9 cellular contexts compared by ENCODE assay signal in the genomic region with DNA sequence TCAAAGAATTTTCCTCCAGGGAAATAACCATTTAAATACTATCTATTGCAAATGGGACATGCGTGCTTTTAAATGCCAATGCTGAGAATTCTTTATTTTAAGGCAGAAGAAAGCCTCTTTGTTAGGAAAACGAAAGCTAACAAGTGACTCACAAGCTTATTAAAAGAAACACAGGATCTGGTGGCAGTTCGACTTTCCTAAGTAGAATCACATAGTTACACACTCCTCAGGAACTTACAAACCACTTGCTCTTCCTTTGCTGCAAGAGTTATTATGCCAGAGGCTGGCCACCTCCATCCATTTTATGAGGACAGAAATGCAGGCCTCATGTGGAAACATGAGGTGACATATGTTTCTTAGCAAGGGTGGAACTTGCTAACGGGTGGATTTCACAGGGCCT.
DNase-seq lines count a peak whose midpoint lies in the region; ATAC-seq, FAIRE-seq and TF ChIP-seq lines count a peak whose summit lies in the region.
"Had no signal": no experiment of that assay in that cellular context is flagged by ENCODE, and none has a peak within 500 bp of the region (broad histone marks: within the 10 kb centered on the region; RNA-seq: fewer than 3 reads in every experiment).

No MANE protein-coding gene starts in this region.

- no peak overlapping the region for H3K27ac ChIP-seq in iPS-20b (ENCODE audit: low read length)
- H3K27ac ChIP-seq in gastrocnemius medialis = no peak overlapping the region

- intact Hi-C loops in Right ventricle myocardium inferior (cut with DNase I) = no loop called here
- intact Hi-C loops in cardiac septum (cut with DNase I) = no loop called here
- intact Hi-C loops in gastrocnemius medialis (cut with DNase I; ENCODE audit: low total_unique reads) = no loop called here

- peaks cover 6% of the 10 kb centered on the region for H3K36me3 Mint-ChIP-seq in activated naive CD8-positive, alpha-beta T cell treated with anti-CD3 and anti-CD28 coated beads, Interleukin-2, amount 10 ng/mL, durations not matched to agents 7 days and 5 days
- no peaks in the 10 kb centered on the region for H3K36me3 Mint-ChIP-seq in WTC11

- H3K27ac Mint-ChIP-seq in activated naive CD8-positive, alpha-beta T cell treated with anti-CD3 and anti-CD28 coated beads, Interleukin-2, amount 10 ng/mL, durations not matched to agents 7 days and 5 days = peak overlapping the region; percentile 70
- H3K27ac Mint-ChIP-seq in WTC11 = no peak overlapping the region

- H3K4me3 ChIP-seq in iPS-20b (ENCODE audit: low read length) (peak overlapping the region; percentile 23; the same call in 1 of the 2 replicates), gastrocnemius medialis (no peak overlapping the region)

- no peaks in the 10 kb centered on the region for H3K9me3 ChIP-seq in iPS-20b (ENCODE audit: insufficient read depth, low read depth, low read length)
- no peaks in the 10 kb centered on the region for H3K9me3 ChIP-seq in gastrocnemius medialis

- no peak for TF ChIP-seq POLR2A in gastrocnemius medialis (IDR thresholded peaks at IDR 0.05)

- FAIRE-seq in urothelium cell line (lab: Jason Lieb, UNC) = no peak

- peak overlapping the region; percentile 14 for H3K4me3 Mint-ChIP-seq in activated naive CD8-positive, alpha-beta T cell treated with anti-CD3 and anti-CD28 coated beads, Interleukin-2, amount 10 ng/mL, durations not matched to agents 7 days and 5 days
- no peak overlapping the region for H3K4me3 Mint-ChIP-seq in WTC11

- peaks cover 3% of the 10 kb centered on the region for H3K27me3 Mint-ChIP-seq in activated naive CD8-positive, alpha-beta T cell treated with anti-CD3 and anti-CD28 coated beads, Interleukin-2, amount 10 ng/mL, durations not matched to agents 7 days and 5 days
- peaks cover 9% of the 10 kb centered on the region; the same call in 1 of the 2 replicates for H3K27me3 Mint-ChIP-seq in WTC11 (ENCODE audit: low read depth)

- TF ChIP-seq CTCF in WTC11 (IDR thresholded peaks at IDR 0.05) (no peak), gastrocnemius medialis (IDR thresholded peaks at IDR 0.05 in 4 of 5, conservative IDR thresholded peaks at IDR 0.05 in 1 of 5) (no peak)

- H3K36me3 ChIP-seq in iPS-20b (ENCODE audit: insufficient read depth, low read depth, low read length) (no peaks in the 10 kb centered on the region), gastrocnemius medialis (no peaks in the 10 kb centered on the region)

- no peak for DNase-seq in Right ventricle myocardium inferior (ENCODE audit: missing footprints)
- DNase-seq in cardiac septum (ENCODE audit: low spot score) = no peak
- no peak for DNase-seq in activated naive CD8-positive, alpha-beta T cell treated with anti-CD3 and anti-CD28 coated beads, Interleukin-2, amount 10 ng/mL, durations not matched to agents 7 days and 5 days
- peak; percentile 25 for DNase-seq in urothelium cell line (ENCODE audit: low spot score)
- no peak for DNase-seq in WTC11 (ENCODE audit: low spot score)
- DNase-seq in HuH-7.5 (ENCODE audit: low spot score) = no peak
- no peak for DNase-seq in gastrocnemius medialis
- DNase-seq: DMS79 treated with DMSO at 0.1 percent for 48 hours had no signal

- H3K4me1 Mint-ChIP-seq in activated naive CD8-positive, alpha-beta T cell treated with anti-CD3 and anti-CD28 coated beads, Interleukin-2, amount 10 ng/mL, durations not matched to agents 7 days and 5 days = peaks cover 59% of the 10 kb centered on the region
- peaks cover 24% of the 10 kb centered on the region for H3K4me1 Mint-ChIP-seq in WTC11

- no peaks in the 10 kb centered on the region for H3K9me3 Mint-ChIP-seq in activated naive CD8-positive, alpha-beta T cell treated with anti-CD3 and anti-CD28 coated beads, Interleukin-2, amount 10 ng/mL, durations not matched to agents 7 days and 5 days
- H3K9me3 Mint-ChIP-seq in WTC11 = no peaks in the 10 kb centered on the region

- H3K27me3 ChIP-seq in iPS-20b (ENCODE audit: insufficient read depth, low read length) (no peaks in the 10 kb centered on the region), gastrocnemius medialis (no peaks in the 10 kb centered on the region)

- H3K4me1 ChIP-seq in iPS-20b (ENCODE audit: insufficient read depth, low read length) (peaks cover 15% of the 10 kb centered on the region), gastrocnemius medialis (no peaks in the 10 kb centered on the region)

- POLR2A ChIA-PET in activated naive CD8-positive, alpha-beta T cell treated with anti-CD3 and anti-CD28 coated beads, Interleukin-2, amount 10 ng/mL, durations not matched to agents 7 days and 5 days (lab: Charles Lee) = interaction anchor here (0.8 to 1.0 kb wide), 2 partner anchors 24 to 153 kb away, joined by 3 read pairs; no protein-coding TSS in a partner anchor
- POLR2A ChIA-PET in WTC11 (lab: Charles Lee) = no interaction called here

- ATAC-seq in Right ventricle myocardium inferior (peak; percentile 37), WTC11 (no peak), gastrocnemius medialis (no peak)
- no peak for ATAC-seq in activated naive CD8-positive, alpha-beta T cell treated with anti-CD3 and anti-CD28 coated beads, Interleukin-2, amount 10 ng/mL, durations not matched to agents 7 days and 5 days (ENCODE audit: low read depth)

- CTCF ChIA-PET in WTC11 (lab: Charles Lee) = interaction anchor here (0.7 to 2.0 kb wide), 3 partner anchors 10 to 68 kb away, joined by 4 to 5 read pairs (median 5); no protein-coding TSS in a partner anchor

- no peak overlapping the region for H3K9ac ChIP-seq in iPS-20b (ENCODE audit: low read depth, low read length)

- in situ Hi-C loops in gastrocnemius medialis (cut with MboI; ENCODE audit: low sequenced_read_pairs in 4 of 4) = no loop called here

TF ChIP-seq in WTC11, 78 proteins besides CTCF, POLR2A, EP300 and RAD21 (continues in another document):
- TF ChIP-seq TEAD1 (CRISPR knock-in tag; IDR thresholded peaks at IDR 0.05) (no peak), ZNF396 (CRISPR knock-in tag; IDR thresholded peaks at IDR 0.05; ENCODE audit: borderline replicate concordance) (no peak)
- TF ChIP-seq, protein P1, sequence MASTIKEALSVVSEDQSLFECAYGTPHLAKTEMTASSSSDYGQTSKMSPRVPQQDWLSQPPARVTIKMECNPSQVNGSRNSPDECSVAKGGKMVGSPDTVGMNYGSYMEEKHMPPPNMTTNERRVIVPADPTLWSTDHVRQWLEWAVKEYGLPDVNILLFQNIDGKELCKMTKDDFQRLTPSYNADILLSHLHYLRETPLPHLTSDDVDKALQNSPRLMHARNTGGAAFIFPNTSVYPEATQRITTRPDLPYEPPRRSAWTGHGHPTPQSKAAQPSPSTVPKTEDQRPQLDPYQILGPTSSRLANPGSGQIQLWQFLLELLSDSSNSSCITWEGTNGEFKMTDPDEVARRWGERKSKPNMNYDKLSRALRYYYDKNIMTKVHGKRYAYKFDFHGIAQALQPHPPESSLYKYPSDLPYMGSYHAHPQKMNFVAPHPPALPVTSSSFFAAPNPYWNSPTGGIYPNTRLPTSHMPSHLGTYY (CRISPR knock-in tag; IDR thresholded peaks at IDR 0.05) = no peak
- TF ChIP-seq, protein P2, sequence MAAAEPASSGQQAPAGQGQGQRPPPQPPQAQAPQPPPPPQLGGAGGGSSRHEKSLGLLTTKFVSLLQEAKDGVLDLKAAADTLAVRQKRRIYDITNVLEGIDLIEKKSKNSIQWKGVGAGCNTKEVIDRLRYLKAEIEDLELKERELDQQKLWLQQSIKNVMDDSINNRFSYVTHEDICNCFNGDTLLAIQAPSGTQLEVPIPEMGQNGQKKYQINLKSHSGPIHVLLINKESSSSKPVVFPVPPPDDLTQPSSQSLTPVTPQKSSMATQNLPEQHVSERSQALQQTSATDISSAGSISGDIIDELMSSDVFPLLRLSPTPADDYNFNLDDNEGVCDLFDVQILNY (CRISPR knock-in tag; IDR thresholded peaks at IDR 0.05) = no peak
- TF ChIP-seq, protein P3, sequence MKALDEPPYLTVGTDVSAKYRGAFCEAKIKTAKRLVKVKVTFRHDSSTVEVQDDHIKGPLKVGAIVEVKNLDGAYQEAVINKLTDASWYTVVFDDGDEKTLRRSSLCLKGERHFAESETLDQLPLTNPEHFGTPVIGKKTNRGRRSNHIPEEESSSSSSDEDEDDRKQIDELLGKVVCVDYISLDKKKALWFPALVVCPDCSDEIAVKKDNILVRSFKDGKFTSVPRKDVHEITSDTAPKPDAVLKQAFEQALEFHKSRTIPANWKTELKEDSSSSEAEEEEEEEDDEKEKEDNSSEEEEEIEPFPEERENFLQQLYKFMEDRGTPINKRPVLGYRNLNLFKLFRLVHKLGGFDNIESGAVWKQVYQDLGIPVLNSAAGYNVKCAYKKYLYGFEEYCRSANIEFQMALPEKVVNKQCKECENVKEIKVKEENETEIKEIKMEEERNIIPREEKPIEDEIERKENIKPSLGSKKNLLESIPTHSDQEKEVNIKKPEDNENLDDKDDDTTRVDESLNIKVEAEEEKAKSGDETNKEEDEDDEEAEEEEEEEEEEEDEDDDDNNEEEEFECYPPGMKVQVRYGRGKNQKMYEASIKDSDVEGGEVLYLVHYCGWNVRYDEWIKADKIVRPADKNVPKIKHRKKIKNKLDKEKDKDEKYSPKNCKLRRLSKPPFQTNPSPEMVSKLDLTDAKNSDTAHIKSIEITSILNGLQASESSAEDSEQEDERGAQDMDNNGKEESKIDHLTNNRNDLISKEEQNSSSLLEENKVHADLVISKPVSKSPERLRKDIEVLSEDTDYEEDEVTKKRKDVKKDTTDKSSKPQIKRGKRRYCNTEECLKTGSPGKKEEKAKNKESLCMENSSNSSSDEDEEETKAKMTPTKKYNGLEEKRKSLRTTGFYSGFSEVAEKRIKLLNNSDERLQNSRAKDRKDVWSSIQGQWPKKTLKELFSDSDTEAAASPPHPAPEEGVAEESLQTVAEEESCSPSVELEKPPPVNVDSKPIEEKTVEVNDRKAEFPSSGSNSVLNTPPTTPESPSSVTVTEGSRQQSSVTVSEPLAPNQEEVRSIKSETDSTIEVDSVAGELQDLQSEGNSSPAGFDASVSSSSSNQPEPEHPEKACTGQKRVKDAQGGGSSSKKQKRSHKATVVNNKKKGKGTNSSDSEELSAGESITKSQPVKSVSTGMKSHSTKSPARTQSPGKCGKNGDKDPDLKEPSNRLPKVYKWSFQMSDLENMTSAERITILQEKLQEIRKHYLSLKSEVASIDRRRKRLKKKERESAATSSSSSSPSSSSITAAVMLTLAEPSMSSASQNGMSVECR (CRISPR knock-in tag; IDR thresholded peaks at IDR 0.05; ENCODE audit: borderline replicate concordance) = no peak
